In the genomic region with DNA sequence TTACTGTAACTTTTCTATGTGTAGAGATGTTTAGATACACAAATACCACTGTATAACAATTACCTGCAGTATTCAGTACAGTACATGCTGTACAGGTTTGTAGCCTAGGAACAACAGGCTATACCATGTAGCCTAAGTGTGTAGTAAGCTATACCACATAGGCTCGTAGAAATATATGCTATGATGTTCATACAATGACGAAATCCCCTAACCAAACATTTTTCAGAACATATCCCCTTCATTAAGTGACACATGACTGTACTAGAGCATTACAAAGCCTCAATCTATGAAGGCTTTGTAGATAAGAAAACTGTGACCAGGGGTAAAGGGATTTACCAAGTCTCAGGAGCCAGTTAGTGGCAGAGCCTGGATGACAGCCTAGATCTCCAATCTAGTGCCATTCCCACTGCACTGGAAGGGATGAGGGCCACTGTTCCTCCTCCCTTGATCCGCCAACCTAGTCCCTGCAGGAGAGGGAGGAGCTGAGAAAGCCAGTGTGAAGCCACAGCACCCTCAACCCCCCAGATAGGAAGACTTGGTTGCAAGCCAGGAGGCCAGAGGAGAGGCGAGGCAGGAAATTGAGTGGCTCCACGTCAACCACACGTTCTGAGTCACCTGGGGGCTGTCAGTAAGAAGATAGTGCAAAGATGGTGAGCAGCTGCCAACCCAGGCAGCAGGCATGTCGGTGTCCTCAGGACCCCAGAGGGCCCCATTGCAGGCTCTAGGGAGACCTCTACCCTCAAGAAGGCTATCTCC, we compare ENCODE assay signal across 8 cellular contexts.
A peak's percentile ranks its signal among the peaks of the same experiment; 100 is the strongest.
DNase-seq lines count a peak whose midpoint lies in the region; ATAC-seq and TF ChIP-seq lines count a peak whose summit lies in the region.

No MANE protein-coding gene starts in this region.

- peak overlapping the region; percentile 15; the same call in 1 of the 2 replicates for H3K4me3 ChIP-seq in Jurkat, Clone E6-1 (ENCODE audit: low read length)
- no peak overlapping the region for H3K4me3 ChIP-seq in tibial artery

- no peaks in the 10 kb centered on the region for H3K27me3 Mint-ChIP-seq in activated CD4-positive, alpha-beta T cell treated with anti-CD3 and anti-CD28 coated beads, Interleukin-2, amount 10 ng/mL, durations not matched to agents 7 days and 5 days

- DNase-seq in Jurkat, Clone E6-1 (ENCODE audit: low read depth, low spot score): peak; percentile 89
- DNase-seq in activated CD4-positive, alpha-beta T cell treated with anti-CD3 and anti-CD28 coated beads, Interleukin-2, amount 10 ng/mL, durations not matched to agents 7 days and 5 days: peak; percentile 72
- peak; percentile 57 for DNase-seq in effector CD4-positive, alpha-beta T cell
- DNase-seq in stimulated activated CD8-positive, alpha-beta memory T cell treated with anti-CD3 and anti-CD28 coated beads, Interleukin-15, amount 100 ng/mL, for 48 hours (ENCODE audit: low read depth in 2 of 2): peak; percentile 71 to 75
- DNase-seq in mesenteric fat pad (ENCODE audit: low spot score) (no peak), tibial artery (no peak), NCI-H2171 treated with DMSO at 0.1 percent for 48 hours (lab: John Stamatoyannopoulos, UW) (no peak)

- H3K4me1 Mint-ChIP-seq in activated CD4-positive, alpha-beta T cell treated with anti-CD3 and anti-CD28 coated beads, Interleukin-2, amount 10 ng/mL, durations not matched to agents 7 days and 5 days: peaks cover 46% of the 10 kb centered on the region

- no peaks in the 10 kb centered on the region for H3K36me3 Mint-ChIP-seq in activated CD4-positive, alpha-beta T cell treated with anti-CD3 and anti-CD28 coated beads, Interleukin-2, amount 10 ng/mL, durations not matched to agents 7 days and 5 days (ENCODE audit: low read depth)

- POLR2A ChIA-PET in activated CD4-positive, alpha-beta T cell treated with anti-CD3 and anti-CD28 coated beads, Interleukin-2, amount 10 ng/mL, durations not matched to agents 7 days and 5 days (lab: Charles Lee): interaction anchor here (0.6 kb wide), 1 partner anchor 14 kb away, joined by 4 read pairs; no protein-coding TSS in a partner anchor

- peak overlapping the region; percentile 88 for H3K27ac Mint-ChIP-seq in activated CD4-positive, alpha-beta T cell treated with anti-CD3 and anti-CD28 coated beads, Interleukin-2, amount 10 ng/mL, durations not matched to agents 7 days and 5 days

- H3K4me1 ChIP-seq in tibial artery: no peaks in the 10 kb centered on the region

- no peak overlapping the region for H3K27ac ChIP-seq in tibial artery

- no peak for ATAC-seq in GM21360 (IDR thresholded peaks at IDR 0.05; ENCODE audit: unreplicated experiment)

- H3K9me3 ChIP-seq in tibial artery: no peaks in the 10 kb centered on the region

- peak overlapping the region; percentile 11 for H3K4me3 Mint-ChIP-seq in activated CD4-positive, alpha-beta T cell treated with anti-CD3 and anti-CD28 coated beads, Interleukin-2, amount 10 ng/mL, durations not matched to agents 7 days and 5 days

- no peak for TF ChIP-seq CTCF in tibial artery (IDR thresholded peaks at IDR 0.05)

- H3K9me3 Mint-ChIP-seq in activated CD4-positive, alpha-beta T cell treated with anti-CD3 and anti-CD28 coated beads, Interleukin-2, amount 10 ng/mL, durations not matched to agents 7 days and 5 days: no peaks in the 10 kb centered on the region

- intact Hi-C loops in tibial artery (cut with DNase I; ENCODE audit: low total_unique reads): no loop called here

- H3K36me3 ChIP-seq in tibial artery: no peaks in the 10 kb centered on the region

- no peaks in the 10 kb centered on the region for H3K27me3 ChIP-seq in tibial artery

- CTCF ChIA-PET in activated CD4-positive, alpha-beta T cell treated with anti-CD3 and anti-CD28 coated beads, Interleukin-2, amount 10 ng/mL, durations not matched to agents 7 days and 5 days (lab: Charles Lee): interaction anchor here (0.9 to 2.0 kb wide), 5 partner anchors 10 to 146 kb away, joined by 3 to 8 read pairs (median 4); no protein-coding TSS in a partner anchor

Comparison
In these comparisons a context has a peak if more than half of its experiments do, and no peak if none do; other contexts are left out.
1. DNase-seq: peak in Jurkat, Clone E6-1 (single experiment), activated CD4-positive, alpha-beta T cell treated with anti-CD3 and anti-CD28 coated beads, Interleukin-2, amount 10 ng/mL, durations not matched to agents 7 days and 5 days (single experiment), effector CD4-positive, alpha-beta T cell (single experiment) and stimulated activated CD8-positive, alpha-beta memory T cell treated with anti-CD3 and anti-CD28 coated beads, Interleukin-15, amount 100 ng/mL, for 48 hours (2 of 2); none in mesenteric fat pad (single experiment), tibial artery (0 of 2) and NCI-H2171 treated with DMSO at 0.1 percent for 48 hours (single experiment).